Comparison of ENCODE assay signal across 23 cellular contexts in the genomic region with DNA sequence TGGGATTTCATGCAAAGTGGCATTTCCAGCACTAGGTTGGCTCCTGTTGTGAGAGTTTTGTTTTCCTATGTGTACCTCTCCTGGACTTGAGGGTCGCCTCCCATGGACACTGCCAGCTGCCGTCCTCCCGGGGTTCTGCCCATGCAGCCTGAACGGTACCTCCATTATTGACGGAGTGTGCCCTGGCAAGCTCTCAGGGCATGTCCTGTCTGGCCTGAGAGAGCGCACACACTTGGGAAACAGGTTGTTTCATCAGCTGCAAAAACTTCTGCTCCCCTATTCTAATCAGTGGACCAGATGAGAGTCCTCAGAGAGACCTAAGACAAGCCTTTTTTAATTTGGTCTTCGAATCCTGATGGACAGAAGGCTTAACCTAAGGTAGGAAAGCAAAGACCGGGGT. TPM values are rescaled to one million over a fixed set of nuclear protein-coding genes. Genes with fewer than 3 reads are reported as not detected.
DNase-seq lines count a peak whose midpoint lies in the region; ATAC-seq, FAIRE-seq and TF ChIP-seq lines count a peak whose summit lies in the region.
"Had no signal": no experiment of that assay in that cellular context is flagged by ENCODE, and none has a peak within 500 bp of the region (broad histone marks: within the 10 kb centered on the region; RNA-seq: fewer than 3 reads in every experiment).

No MANE protein-coding gene starts in this region.

- peak overlapping the region; percentile 50 for H3K4me2 ChIP-seq in keratinocyte (ENCODE audit: control insufficient read depth, extremely low read depth, insufficient read depth, low read depth, low read length)
- H3K4me2 ChIP-seq: BLaER1 treated with 17β-estradiol and CSF1 and Interleukin-3, amounts not matched to agents 10 nM and 100 nM; PC-9 had no signal

- H3K4me1 Mint-ChIP-seq in glutamatergic neuron (ENCODE audit: low read depth, unreplicated experiment): peaks cover 4% of the 10 kb centered on the region

- DNase-seq in DMS79 treated with DMSO at 0.1 percent for 48 hours (lab: John Stamatoyannopoulos, UW): peak; percentile 71
- DNase-seq in NCI-H510A treated with DMSO at 0.1 percent for 48 hours (lab: John Stamatoyannopoulos, UW): peak; percentile 59
- DNase-seq in bronchial epithelial cell (ENCODE audit: low read depth): peak; percentile 66
- no peak for DNase-seq in keratinocyte (ENCODE audit: low read depth, low spot score)
- no peak for DNase-seq in glutamatergic neuron
- no peak for DNase-seq in SW480 (ENCODE audit: low spot score)
- DNase-seq in AML-193 (lab: John Stamatoyannopoulos, UW): no peak
- DNase-seq: Calu3; CD8-positive, alpha-beta T cell; DND-41; KBM-7; NCI-H1105 treated with DMSO at 0.1 percent for 48 hours; NCI-H1694 treated with DMSO at 0.1 percent for 48 hours; NCI-H82; PC-9; SW 1271 had no signal

- peaks cover 10% of the 10 kb centered on the region for H3K9me3 Mint-ChIP-seq in glutamatergic neuron (ENCODE audit: unreplicated experiment)
- H3K9me3 Mint-ChIP-seq: CD8-positive, alpha-beta T cell had no signal

- no peaks in the 10 kb centered on the region for H3K9me3 ChIP-seq in keratinocyte (ENCODE audit: control insufficient read depth, low read depth, low read length)

- no peaks in the 10 kb centered on the region for H3K9me1 ChIP-seq in keratinocyte (ENCODE audit: control insufficient read depth, extremely low read depth, insufficient read depth, low read length)

- no peak overlapping the region for H3K27ac Mint-ChIP-seq in glutamatergic neuron (ENCODE audit: unreplicated experiment)
- H3K27ac Mint-ChIP-seq: CD8-positive, alpha-beta T cell had no signal

- TF ChIP-seq CTCF in bronchial epithelial cell (IDR thresholded peaks at IDR 0.05; ENCODE audit: insufficient read depth, low read length, severe bottlenecking): no peak
- TF ChIP-seq CTCF in keratinocyte (optimal IDR thresholded peaks at IDR 0.05 in 1 of 3, IDR thresholded peaks at IDR 0.05 in 1 of 3, conservative IDR thresholded peaks at IDR 0.05 in 1 of 3; ENCODE audit: extremely low read depth in 1 of 3, insufficient read depth in 2 of 3, low read length in 3 of 3): no peak
- TF ChIP-seq CTCF in glutamatergic neuron (IDR thresholded peaks at IDR 0.05; ENCODE audit: partially characterized antibody, unreplicated experiment): no peak

- H3K4me1 ChIP-seq in keratinocyte (ENCODE audit: control insufficient read depth, extremely low read depth, insufficient read depth, low read length): peaks cover 10% of the 10 kb centered on the region

- H3K27me3 ChIP-seq in bronchial epithelial cell (ENCODE audit: control insufficient read depth, insufficient read depth, low read length): no peaks in the 10 kb centered on the region
- H3K27me3 ChIP-seq in keratinocyte (ENCODE audit: control insufficient read depth, extremely low read depth, insufficient read depth, low read length): no peaks in the 10 kb centered on the region
- H3K27me3 ChIP-seq: BLaER1 treated with 17β-estradiol and CSF1 and Interleukin-3, amounts not matched to agents 10 nM and 100 nM had no signal

- peaks cover 22% of the 10 kb centered on the region for H3K36me3 Mint-ChIP-seq in glutamatergic neuron (ENCODE audit: unreplicated experiment)
- H3K36me3 Mint-ChIP-seq: CD8-positive, alpha-beta T cell had no signal

- H3K79me2 ChIP-seq in keratinocyte (ENCODE audit: control insufficient read depth, insufficient read depth, low read length): no peaks in the 10 kb centered on the region

- peak overlapping the region; percentile 75 for H2AFZ ChIP-seq in keratinocyte (ENCODE audit: control insufficient read depth, low read length)
- H2AFZ ChIP-seq: PC-9 had no signal

- H3K4me3 Mint-ChIP-seq in glutamatergic neuron (ENCODE audit: unreplicated experiment): no peak overlapping the region
- H3K4me3 Mint-ChIP-seq: CD8-positive, alpha-beta T cell had no signal

- H3K9ac ChIP-seq in keratinocyte (ENCODE audit: control insufficient read depth, extremely low read depth, insufficient read depth, low read length): no peak overlapping the region
- H3K9ac ChIP-seq: BLaER1 treated with 17β-estradiol and CSF1 and Interleukin-3, amounts not matched to agents 10 nM and 100 nM had no signal

- H3K27me3 Mint-ChIP-seq in glutamatergic neuron (ENCODE audit: unreplicated experiment): peaks cover 3% of the 10 kb centered on the region

- H3K36me3 ChIP-seq in bronchial epithelial cell (ENCODE audit: control insufficient read depth, insufficient read depth, low read length): no peaks in the 10 kb centered on the region
- no peaks in the 10 kb centered on the region for H3K36me3 ChIP-seq in keratinocyte (ENCODE audit: control insufficient read depth in 2 of 2, extremely low read depth in 1 of 2, insufficient read depth in 2 of 2, low read length in 2 of 2)
- H3K36me3 ChIP-seq: BLaER1 treated with 17β-estradiol and CSF1 and Interleukin-3, amounts not matched to agents 10 nM and 100 nM had no signal

- dilution Hi-C loops in keratinocyte (cut with MboI; ENCODE audit: extremely low pct_ligation_motif_present, low sequenced_read_pairs): no loop called here

- no peak overlapping the region for H3K27ac ChIP-seq in keratinocyte (ENCODE audit: control insufficient read depth, insufficient read depth, low read length)
- H3K27ac ChIP-seq: BLaER1 treated with 17β-estradiol and CSF1 and Interleukin-3, amounts not matched to agents 10 nM and 100 nM; PC-9 had no signal

- ATAC-seq in HG03135 (IDR thresholded peaks at IDR 0.05; ENCODE audit: unreplicated experiment): no peak
- ATAC-seq: CD8-positive, alpha-beta T cell; HepG2 had no signal

- no peaks in the 10 kb centered on the region for H4K20me1 ChIP-seq in keratinocyte (ENCODE audit: control insufficient read depth, extremely low read depth, insufficient read depth, low read length)
- H4K20me1 ChIP-seq: BLaER1 treated with 17β-estradiol and CSF1 and Interleukin-3, amounts not matched to agents 10 nM and 100 nM had no signal

- H3K4me3 ChIP-seq in bronchial epithelial cell (ENCODE audit: low read depth, low read length) (no peak overlapping the region), keratinocyte (ENCODE audit: control insufficient read depth in 2 of 3, extremely low read depth in 1 of 3, insufficient read depth in 2 of 3, low read depth in 1 of 3, low read length in 3 of 3) (no peak overlapping the region)
- H3K4me3 ChIP-seq: BLaER1 treated with 17β-estradiol and CSF1 and Interleukin-3, amounts not matched to agents 10 nM and 100 nM; PC-9 had no signal

- no peak for FAIRE-seq in bronchial epithelial cell (lab: Jason Lieb, UNC)
- peak; percentile 82 for FAIRE-seq in keratinocyte (lab: Jason Lieb, UNC)
- FAIRE-seq: H54, HepG2 had no signal

RNA-seq across cellular contexts. Expression of gene HOPX, which starts 56.6 kb away (rescaled TPM):
- total RNA-seq in bronchial epithelial cell (30.8 and 194 TPM in 2 replicates), glutamatergic neuron (ENCODE audit: unreplicated experiment) (0.54 TPM)
- polyA plus RNA-seq in keratinocyte: 5.4 to 8.5 TPM (median 6.2 TPM) in 3 replicates
- polyA plus RNA-seq in keratinocyte (2011; ENCODE audit: low read depth): 148 TPM
- 4.1 and 10.2 TPM in 2 replicates for polyA plus RNA-seq in keratinocyte (2011; cell fraction: cytosol; rRNA removed)
- polyA plus RNA-seq in keratinocyte (2011; cell fraction: nucleus; rRNA removed): 4.6 and 5.3 TPM in 2 replicates
- polyA plus RNA-seq in keratinocyte (2012; ENCODE audit: low replicate concordance): 5.4 and 676 TPM in 2 replicates
- 0.98 to 4.6 TPM (median 2.5 TPM) in 3 replicates for polyA minus RNA-seq in keratinocyte
- polyA minus RNA-seq in keratinocyte (2011; cell fraction: cytosol; rRNA and poly(A)+ RNA removed): 2.1 TPM
- 4.9 and 5.7 TPM in 2 replicates for polyA minus RNA-seq in keratinocyte (2011; cell fraction: nucleus; rRNA and poly(A)+ RNA removed)
- total RNA-seq: A673, Calu3, G401, HepG2, SK-MEL-5 had no signal
- polyA plus RNA-seq: HepG2 had no signal

Comparison
In these comparisons a context has a peak if more than half of its experiments do, and no peak if none do; other contexts are left out.
1. DNase-seq: peak in DMS79 treated with DMSO at 0.1 percent for 48 hours (single experiment), NCI-H510A treated with DMSO at 0.1 percent for 48 hours (single experiment) and bronchial epithelial cell (single experiment); none in keratinocyte (single experiment), glutamatergic neuron (single experiment), SW480 (single experiment) and AML-193 (0 of 2).
2. RNA of gene HOPX, which starts 56.6 kb away (total RNA-seq): 30.8 to 194 TPM in bronchial epithelial cell; 0.54 TPM in glutamatergic neuron (single experiment); every median in the first group is over 10 times any median in the second.